In the genomic region with DNA sequence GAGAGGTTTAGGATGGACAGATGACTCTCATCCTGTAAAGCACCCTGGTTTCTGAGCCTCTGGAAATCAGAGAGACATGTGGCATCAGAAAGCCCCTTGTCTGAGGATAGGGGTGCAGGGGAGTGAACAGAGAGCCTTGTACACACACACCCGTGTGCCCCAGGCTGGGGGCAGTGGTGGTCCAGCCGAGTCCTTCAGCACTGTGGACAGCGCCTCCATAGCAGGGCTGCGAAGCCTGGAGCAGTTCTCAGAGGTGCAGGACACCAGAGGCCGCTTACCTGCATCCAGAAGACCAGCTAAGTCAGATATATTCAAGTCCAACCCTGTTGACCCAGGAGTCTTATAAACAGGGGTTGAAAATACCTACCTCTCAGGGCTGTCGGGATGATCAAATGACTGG, we compare ENCODE assay signal across 21 cellular contexts. TPM values are rescaled to one million over a fixed set of nuclear protein-coding genes. Genes with fewer than 3 reads are reported as not detected.
DNase-seq lines count a peak whose midpoint lies in the region; ATAC-seq and TF ChIP-seq lines count a peak whose summit lies in the region.
"Had no signal": no experiment of that assay in that cellular context is flagged by ENCODE, and none has a peak within 500 bp of the region (broad histone marks: within the 10 kb centered on the region; RNA-seq: fewer than 3 reads in every experiment).

No MANE protein-coding gene starts in this region.

- H4K20me1 ChIP-seq in GM23338 (replicated peaks; ENCODE audit: insufficient read depth), result no peaks in the 10 kb centered on the region
- H4K20me1 ChIP-seq: BLaER1 had no signal

- no peak overlapping the region for H3K56ac ChIP-seq in mesendoderm (ENCODE audit: low read length)

- H3K79me1 ChIP-seq in mesendoderm (ENCODE audit: low read length), result no peaks in the 10 kb centered on the region

- no peaks in the 10 kb centered on the region for H3K9me3 Mint-ChIP-seq in activated CD4-positive, alpha-beta T cell treated with anti-CD3 and anti-CD28 coated beads for 36 hours (ENCODE audit: low read depth)
- H3K9me3 Mint-ChIP-seq in GM23338, result no peaks in the 10 kb centered on the region
- H3K9me3 Mint-ChIP-seq in activated CD4-positive, alpha-beta memory T cell treated with anti-CD3 and anti-CD28 coated beads for 36 hours, result no peaks in the 10 kb centered on the region

- no peak overlapping the region for H3K27ac Mint-ChIP-seq in activated CD4-positive, alpha-beta T cell treated with anti-CD3 and anti-CD28 coated beads for 36 hours
- no peak overlapping the region for H3K27ac Mint-ChIP-seq in GM23338
- no peak overlapping the region for H3K27ac Mint-ChIP-seq in activated CD4-positive, alpha-beta memory T cell treated with anti-CD3 and anti-CD28 coated beads for 36 hours

- H3K36me3 ChIP-seq in GM23338 (ENCODE audit: insufficient read depth), result no peaks in the 10 kb centered on the region
- H3K36me3 ChIP-seq in mesendoderm (ENCODE audit: control insufficient read depth, insufficient read depth, low read length), result no peaks in the 10 kb centered on the region
- no peaks in the 10 kb centered on the region for H3K36me3 ChIP-seq in A673 (ENCODE audit: insufficient read depth, low read length, poor library complexity, severe bottlenecking)
- H3K36me3 ChIP-seq: BLaER1, vagina had no signal

- H3K4ac ChIP-seq in mesendoderm (ENCODE audit: low read depth, low read length), result no peak overlapping the region

- no peak overlapping the region for H2AFZ ChIP-seq in GM23338

- H3K4me2 ChIP-seq in GM23338 (no peak overlapping the region), mesendoderm (ENCODE audit: low read length) (no peak overlapping the region)
- H3K4me2 ChIP-seq: BLaER1 had no signal

- H3K27ac ChIP-seq in GM23338 (ENCODE audit: low read depth) (no peak overlapping the region), mesendoderm (ENCODE audit: low read depth, low read length) (no peak overlapping the region), A673 (ENCODE audit: low read depth, low read length, poor library complexity, severe bottlenecking) (no peak overlapping the region)
- H3K27ac ChIP-seq: BLaER1, coronary artery, GM23248, vagina had no signal

- no peaks in the 10 kb centered on the region for H3K9me3 ChIP-seq in A673 (ENCODE audit: low read depth, low read length, poor library complexity, severe bottlenecking)
- H3K9me3 ChIP-seq: BLaER1, vagina had no signal

- no peaks in the 10 kb centered on the region for H3K4me1 ChIP-seq in GM23338 (ENCODE audit: insufficient read depth)
- H3K4me1 ChIP-seq in mesendoderm (ENCODE audit: control insufficient read depth, low read depth, low read length), result no peaks in the 10 kb centered on the region
- no peaks in the 10 kb centered on the region for H3K4me1 ChIP-seq in A673 (ENCODE audit: insufficient read depth, low read length, poor library complexity, severe bottlenecking)
- H3K4me1 ChIP-seq: BLaER1, vagina had no signal

- no peak for DNase-seq in activated CD4-positive, alpha-beta T cell treated with anti-CD3 and anti-CD28 coated beads for 36 hours
- DNase-seq in activated CD4-positive, alpha-beta T cell treated with anti-CD3 and anti-CD28 coated beads for 4 hours, result no peak
- DNase-seq in GM23338 (ENCODE audit: low spot score) (peak; percentile 69), astrocyte of the hippocampus (ENCODE audit: low read depth, low spot score) (peak; percentile 54), mesendoderm (peak; percentile 34), A673 (ENCODE audit: low spot score) (no peak), inferior parietal cortex (ENCODE audit: extremely low spot score) (no peak)
- no peak for DNase-seq in activated CD4-positive, alpha-beta memory T cell treated with anti-CD3 and anti-CD28 coated beads for 36 hours
- DNase-seq: activated CD4-positive, alpha-beta T cell treated with anti-CD3 and anti-CD28 coated beads for 1 hour; activated CD8-positive, alpha-beta memory T cell treated with anti-CD3 and anti-CD28 coated beads, Interleukin-2, amount 50 U/mL, for 48 hours; Calu3; GM23248; NCI-H1436; NCI-H2171; NCI-H69; SIG-M5; stimulated activated CD8-positive, alpha-beta memory T cell treated with anti-CD3 and anti-CD28 coated beads, Interleukin-4, amount 100 ng/mL, for 48 hours; T-helper 9 cell had no signal

- H3K4me1 Mint-ChIP-seq in activated CD4-positive, alpha-beta T cell treated with anti-CD3 and anti-CD28 coated beads for 36 hours, result peaks cover 9% of the 10 kb centered on the region
- peaks cover 10% of the 10 kb centered on the region for H3K4me1 Mint-ChIP-seq in GM23338
- H3K4me1 Mint-ChIP-seq in activated CD4-positive, alpha-beta memory T cell treated with anti-CD3 and anti-CD28 coated beads for 36 hours (ENCODE audit: low read depth), result peaks cover 9% of the 10 kb centered on the region

- H3K79me2 ChIP-seq in GM23338 (replicated peaks; ENCODE audit: insufficient read depth) (no peaks in the 10 kb centered on the region), mesendoderm (ENCODE audit: control insufficient read depth, insufficient read depth, low read length) (no peaks in the 10 kb centered on the region)

- H2BK120ac ChIP-seq in mesendoderm (ENCODE audit: low read depth, low read length), result no peak overlapping the region

- intact Hi-C loops in activated CD4-positive, alpha-beta T cell treated with anti-CD3 and anti-CD28 coated beads for 36 hours (cut with DNase I, micrococcal nuclease), result loop anchor here in 1 of 2 experiments (5.0 kb wide), 1 partner anchor 169 kb away; no protein-coding TSS in a partner anchor
- intact Hi-C loops in activated CD4-positive, alpha-beta memory T cell treated with anti-CD3 and anti-CD28 coated beads for 36 hours (cut with micrococcal nuclease), result no loop called here
- intact Hi-C loops in A673 (cut with micrococcal nuclease; ENCODE audit: unreplicated experiment), result no loop called here

- no peaks in the 10 kb centered on the region for H3K27me3 ChIP-seq in GM23338 (ENCODE audit: insufficient read depth)
- H3K27me3 ChIP-seq in mesendoderm (ENCODE audit: insufficient read depth, low read length, poor library complexity), result no peaks in the 10 kb centered on the region
- H3K27me3 ChIP-seq in A673 (replicated peaks; ENCODE audit: insufficient read depth, low read depth, low read length, poor library complexity), result no peaks in the 10 kb centered on the region
- H3K27me3 ChIP-seq: BLaER1, vagina had no signal

- H2AK5ac ChIP-seq in mesendoderm (ENCODE audit: low read length), result no peak overlapping the region

- H4K5ac ChIP-seq in mesendoderm (ENCODE audit: low read length), result no peak overlapping the region

- H4K8ac ChIP-seq in mesendoderm (ENCODE audit: low read depth, low read length), result no peak overlapping the region

- no peak for ATAC-seq in activated CD4-positive, alpha-beta T cell treated with anti-CD3 and anti-CD28 coated beads for 36 hours
- peak; percentile 79 for ATAC-seq in GM23338

- peak overlapping the region; percentile 69 for H3K4me3 Mint-ChIP-seq in activated CD4-positive, alpha-beta T cell treated with anti-CD3 and anti-CD28 coated beads for 36 hours
- no peak overlapping the region for H3K4me3 Mint-ChIP-seq in GM23338
- no peak overlapping the region for H3K4me3 Mint-ChIP-seq in activated CD4-positive, alpha-beta memory T cell treated with anti-CD3 and anti-CD28 coated beads for 36 hours

- CTCF ChIA-PET in activated CD4-positive, alpha-beta T cell treated with anti-CD3 and anti-CD28 coated beads for 36 hours (lab: Charles Lee), result interaction anchor here (1.2 kb wide), 2 partner anchors 9 to 36 kb away, joined by 3 read pairs; no protein-coding TSS in a partner anchor
- CTCF ChIA-PET in activated CD4-positive, alpha-beta memory T cell treated with anti-CD3 and anti-CD28 coated beads for 36 hours (lab: Charles Lee), result interaction anchor here (0.6 to 1.7 kb wide), 4 partner anchors 21 to 103 kb away, joined by 3 to 4 read pairs (median 4); no protein-coding TSS in a partner anchor
- CTCF ChIA-PET in A673 (lab: Charles Lee), result no interaction called here

- H3F3A ChIP-seq in GM23338 (replicated peaks; ENCODE audit: low read depth), result no peaks in the 10 kb centered on the region

- H3K36me3 Mint-ChIP-seq in activated CD4-positive, alpha-beta T cell treated with anti-CD3 and anti-CD28 coated beads for 36 hours (ENCODE audit: low read depth), result peaks cover 2% of the 10 kb centered on the region
- no peaks in the 10 kb centered on the region; the same call in 2 of the 3 replicates for H3K36me3 Mint-ChIP-seq in GM23338 (ENCODE audit: low read depth)
- H3K36me3 Mint-ChIP-seq in activated CD4-positive, alpha-beta memory T cell treated with anti-CD3 and anti-CD28 coated beads for 36 hours, result no peaks in the 10 kb centered on the region

- H3K9ac ChIP-seq in mesendoderm (ENCODE audit: low read length), result no peak overlapping the region
- H3K9ac ChIP-seq: BLaER1, GM23248 had no signal

- no peak for TF ChIP-seq CTCF in GM23338 (conservative IDR thresholded peaks at IDR 0.05; ENCODE audit: low read depth in 2 of 2)
- no peak for TF ChIP-seq CTCF in A673 (conservative IDR thresholded peaks at IDR 0.05; ENCODE audit: low read depth, low read length)

- H2BK15ac ChIP-seq in mesendoderm (replicated peaks; ENCODE audit: low read depth), result no peak overlapping the region

- no peak overlapping the region for H3K18ac ChIP-seq in mesendoderm (ENCODE audit: low read length)

- H3K23ac ChIP-seq in mesendoderm (ENCODE audit: low read length), result no peak overlapping the region

- H3K27me3 Mint-ChIP-seq in activated CD4-positive, alpha-beta T cell treated with anti-CD3 and anti-CD28 coated beads for 36 hours, result peaks cover 10% of the 10 kb centered on the region
- H3K27me3 Mint-ChIP-seq in GM23338 (ENCODE audit: insufficient read depth, low read depth, poor library complexity), result peaks cover 9% of the 10 kb centered on the region
- H3K27me3 Mint-ChIP-seq in activated CD4-positive, alpha-beta memory T cell treated with anti-CD3 and anti-CD28 coated beads for 36 hours, result peaks cover 14% of the 10 kb centered on the region

- BruUV-seq in A673 (replicated peaks; lab: Mats Ljungman, UMichigan), result no TSS peak

- H2BK5ac ChIP-seq in mesendoderm (ENCODE audit: low read length), result no peak overlapping the region

- POLR2A ChIA-PET in activated CD4-positive, alpha-beta T cell treated with anti-CD3 and anti-CD28 coated beads for 36 hours (lab: Charles Lee), result no interaction called here
- POLR2A ChIA-PET in activated CD4-positive, alpha-beta memory T cell treated with anti-CD3 and anti-CD28 coated beads for 36 hours (lab: Charles Lee), result no interaction called here
- POLR2A ChIA-PET in A673 (lab: Charles Lee; ENCODE audit: low non-redundant PET), result no interaction called here

- no peaks in the 10 kb centered on the region for H3K9me2 ChIP-seq in GM23338 (ENCODE audit: insufficient read depth)

- H3K4me3 ChIP-seq in GM23338 (no peak overlapping the region), mesendoderm (ENCODE audit: low read length) (no peak overlapping the region), A673 (ENCODE audit: low read depth, low read length, poor library complexity, severe bottlenecking) (no peak overlapping the region)
- H3K4me3 ChIP-seq: BLaER1, coronary artery, GM23248, vagina had no signal

- no CpG with 5 or more reads among the region's 6 CpGs for WGBS in mesendoderm (ENCODE audit: extremely low coverage, insufficient coverage, low lambda C conversion rate)

RNA-seq across cellular contexts. Expression of a gene that starts 11.5 kb away (rescaled TPM):
- 10 to 100 TPM; 79.0 to 84.2 TPM for total RNA-seq in activated CD4-positive, alpha-beta T cell treated with anti-CD3 and anti-CD28 coated beads for 36 hours
- 41.2 and 51.2 TPM in 2 replicates for total RNA-seq in GM23338 (2014; rRNA removed; shearing (Covaris generic))
- 8.7 TPM in 2 replicates for polyA plus RNA-seq in GM23338 (2016; fragmentation: Nextera tagmentation; extraction: Ambion mirVana)
- 8.4 TPM for polyA plus RNA-seq in mesendoderm (2013, experiment 1 of 2)
- polyA plus RNA-seq in mesendoderm (2013, experiment 2 of 2), result 7.0 TPM
- total RNA-seq in activated CD4-positive, alpha-beta memory T cell treated with anti-CD3 and anti-CD28 coated beads for 36 hours, result 10 to 100 TPM; 24.6 to 30.3 TPM
- 10.1 and 14.2 TPM in 2 replicates for total RNA-seq in A673 (2021)
- total RNA-seq: GM23248 had no signal

Comparison
In these comparisons a context has a peak if more than half of its experiments do, and no peak if none do; other contexts are left out.
1. DNase-seq: peak in GM23338 (single experiment), astrocyte of the hippocampus (single experiment) and mesendoderm (single experiment); none in activated CD4-positive, alpha-beta T cell treated with anti-CD3 and anti-CD28 coated beads for 36 hours (single experiment), activated CD4-positive, alpha-beta T cell treated with anti-CD3 and anti-CD28 coated beads for 4 hours (0 of 2), activated CD4-positive, alpha-beta memory T cell treated with anti-CD3 and anti-CD28 coated beads for 36 hours (single experiment), A673 (single experiment) and inferior parietal cortex (single experiment).